Comparison of ENCODE assay signal across 14 cellular contexts in the genomic region with DNA sequence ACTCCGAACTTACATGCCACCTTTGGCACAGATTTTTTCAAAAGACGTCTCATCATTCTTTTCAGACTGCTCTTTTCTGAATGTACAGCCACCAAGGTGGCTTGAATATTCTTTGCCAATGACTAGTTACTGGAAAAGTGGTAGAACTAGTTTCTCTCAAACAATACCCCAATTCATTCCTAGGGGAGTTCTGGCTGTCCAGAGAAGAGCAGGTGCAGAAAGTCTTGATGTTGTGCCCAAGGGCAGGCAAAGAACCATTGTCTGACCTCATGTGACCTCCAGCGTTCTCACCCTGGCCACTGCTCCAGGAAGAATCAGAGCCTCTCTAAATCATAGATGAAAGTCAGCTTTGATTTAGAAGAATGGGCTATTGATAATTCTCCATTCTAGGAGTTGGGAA.
DNase-seq lines count a peak whose midpoint lies in the region; ATAC-seq and TF ChIP-seq lines count a peak whose summit lies in the region.
"Had no signal": no experiment of that assay in that cellular context is flagged by ENCODE, and none has a peak within 500 bp of the region (broad histone marks: within the 10 kb centered on the region; RNA-seq: fewer than 3 reads in every experiment).

No MANE protein-coding gene starts in this region.

- H3K27ac ChIP-seq in VCaP: 0 out of 2 replicates have a peak overlapping the region, but pooled peaks have one; percentile 2
- H3K27ac ChIP-seq: thyroid gland had no signal

- TF ChIP-seq CTCF in VCaP (conservative IDR thresholded peaks at IDR 0.05): no peak

- DNase-seq in LoVo (ENCODE audit: low spot score) (peak; percentile 5), islet precursor cell (peak; percentile 84), putamen (ENCODE audit: low spot score) (peak; percentile 92)
- DNase-seq: activated naive CD4-positive, alpha-beta T cell treated with Interleukin-2 at 50 U/mL for 16 hours; CD4-positive, CD25-positive, alpha-beta regulatory T cell; NCI-H1092; SIG-M5 had no signal

- ATAC-seq in GM18519 (IDR thresholded peaks at IDR 0.05; ENCODE audit: low FRiP score, unreplicated experiment) (no peak), GM21529 (IDR thresholded peaks at IDR 0.05; ENCODE audit: unreplicated experiment) (no peak), GM18868 (IDR thresholded peaks at IDR 0.05; ENCODE audit: unreplicated experiment) (no peak), HG03521 (IDR thresholded peaks at IDR 0.05; ENCODE audit: unreplicated experiment) (no peak)
- ATAC-seq: natural killer cell treated with Interleukin-12 subunit alpha and Interleukin-12 subunit beta and Interleukin-15 and Interleukin-18, amount 100 ng/mL, for 72 hours had no signal

Comparison
In these comparisons a context has a peak if more than half of its experiments do, and no peak if none do; other contexts are left out.
1. DNase-seq: peak in every context shown above with its lines; median percentile 92 in putamen; 84 in islet precursor cell; 5 in LoVo.